In genomic region chr12:108381793-108382436, GRCh38 we compare ENCODE assay signal across 18 cellular contexts. TPM values are rescaled to one million over a fixed set of nuclear protein-coding genes. Genes with fewer than 3 reads are reported as not detected.
DNase-seq lines count a peak whose midpoint lies in the region; ATAC-seq and TF ChIP-seq lines count a peak whose summit lies in the region.
"Had no signal": no experiment of that assay in that cellular context is flagged by ENCODE, and none has a peak within 500 bp of the region (broad histone marks: within the 10 kb centered on the region; RNA-seq: fewer than 3 reads in every experiment).

No MANE protein-coding gene starts in this region.

- H3K27me3 Mint-ChIP-seq in GM23338 (ENCODE audit: insufficient read depth, low read depth, poor library complexity): no peaks in the 10 kb centered on the region

- no peak overlapping the region for H3K27ac Mint-ChIP-seq in GM23338
- H3K27ac Mint-ChIP-seq: activated CD4-positive, alpha-beta memory T cell treated with anti-CD3 and anti-CD28 coated beads for 36 hours had no signal

- no peak overlapping the region for H2AFZ ChIP-seq in GM23338

- H3K9me3 Mint-ChIP-seq in GM23338: peaks cover 25% of the 10 kb centered on the region

- no peaks in the 10 kb centered on the region for H3F3A ChIP-seq in GM23338 (replicated peaks; ENCODE audit: low read depth)

- H3K9me2 ChIP-seq in GM23338 (ENCODE audit: insufficient read depth): no peaks in the 10 kb centered on the region

- H3K36me3 Mint-ChIP-seq in GM23338 (ENCODE audit: low read depth): peaks cover 12% of the 10 kb centered on the region
- H3K36me3 Mint-ChIP-seq: activated CD4-positive, alpha-beta memory T cell treated with anti-CD3 and anti-CD28 coated beads for 36 hours; brain had no signal

- no peak overlapping the region for H3K4me3 Mint-ChIP-seq in GM23338
- H3K4me3 Mint-ChIP-seq: activated CD4-positive, alpha-beta memory T cell treated with anti-CD3 and anti-CD28 coated beads for 36 hours; CD4-positive, CD25-positive, alpha-beta regulatory T cell had no signal

- H3K4me1 Mint-ChIP-seq in GM23338: no peaks in the 10 kb centered on the region; the same call in 2 of the 3 replicates
- H3K4me1 Mint-ChIP-seq: CD4-positive, CD25-positive, alpha-beta regulatory T cell had no signal

- ATAC-seq in GM23338: peak; percentile 89
- no peak for ATAC-seq in stimulated activated naive CD8-positive, alpha-beta T cell treated with anti-CD3 and anti-CD28 coated beads, Interleukin-15, Interleukin-2, amounts not matched to agents 100 U/mL and 50 U/mL, for 24 hours
- no peak for ATAC-seq in GM21717 (IDR thresholded peaks at IDR 0.05; ENCODE audit: unreplicated experiment)
- ATAC-seq in GM18520 (IDR thresholded peaks at IDR 0.05; ENCODE audit: unreplicated experiment): no peak

- H4K20me1 ChIP-seq in GM23338 (replicated peaks; ENCODE audit: insufficient read depth): no peaks in the 10 kb centered on the region

- H3K27ac ChIP-seq in GM23338 (ENCODE audit: low read depth): no peak overlapping the region
- H3K27ac ChIP-seq: tibial artery had no signal

- H3K4me1 ChIP-seq in GM23338 (ENCODE audit: insufficient read depth): no peaks in the 10 kb centered on the region
- H3K4me1 ChIP-seq: tibial artery had no signal

- DNase-seq in GM23338 (ENCODE audit: low spot score) (peak; percentile 68), NB4 (ENCODE audit: low read depth) (peak; percentile 53), dermis blood vessel endothelial cell (peak; percentile 43), lung microvascular endothelial cell (ENCODE audit: low read depth in 2 of 2) (peak; percentile 11 to 53), NCI-H146 (lab: John Stamatoyannopoulos, UW) (no peak)
- no peak for DNase-seq in stimulated activated naive CD8-positive, alpha-beta T cell treated with anti-CD3 and anti-CD28 coated beads, Interleukin-15, Interleukin-2, amounts not matched to agents 100 U/mL and 50 U/mL, for 24 hours
- DNase-seq: activated CD4-positive, alpha-beta memory T cell treated with anti-CD3 and anti-CD28 coated beads for 36 hours; activated effector memory CD4-positive, alpha-beta T cell treated with Interleukin-2 at 50 U/mL for 16 hours; CD4-positive, CD25-positive, alpha-beta regulatory T cell; hippocampal formation; NCI-H2081; nucleus accumbens; tibial artery had no signal

- no peak overlapping the region for H3K4me2 ChIP-seq in GM23338

- H3K4me3 ChIP-seq in GM23338 (no peak overlapping the region), NB4 (ENCODE audit: low read depth, low read length) (no peak overlapping the region)
- H3K4me3 ChIP-seq: lung, tibial artery had no signal

- H3K79me2 ChIP-seq in GM23338 (replicated peaks; ENCODE audit: insufficient read depth): no peaks in the 10 kb centered on the region

- no peak for TF ChIP-seq CTCF in GM23338 (conservative IDR thresholded peaks at IDR 0.05; ENCODE audit: low read depth in 2 of 2)
- no peak for TF ChIP-seq CTCF in NB4 (IDR thresholded peaks at IDR 0.05; ENCODE audit: low read depth, low read length)

- no peaks in the 10 kb centered on the region for H3K27me3 ChIP-seq in GM23338 (ENCODE audit: insufficient read depth)
- H3K27me3 ChIP-seq: tibial artery had no signal

- TF ChIP-seq POLR2A in NB4 (IDR thresholded peaks at IDR 0.05; ENCODE audit: extremely low read depth, insufficient read length): no peak

- no peaks in the 10 kb centered on the region for H3K36me3 ChIP-seq in GM23338 (ENCODE audit: insufficient read depth)
- H3K36me3 ChIP-seq: tibial artery had no signal

TF ChIP-seq in GM23338, 12 proteins besides CTCF, POLR2A, EP300 and RAD21:
- TF ChIP-seq REST (IDR thresholded peaks at IDR 0.05; ENCODE audit: unreplicated experiment) (peak; percentile 83), JUNB (IDR thresholded peaks at IDR 0.05; ENCODE audit: unreplicated experiment) (no peak)

RNA-seq across cellular contexts. Expression of gene CMKLR1, which starts 42.8 kb away (rescaled TPM):
- 1.6 and 2.6 TPM in 2 replicates for total RNA-seq in GM23338 (2014; rRNA removed; shearing (Covaris generic))
- polyA plus RNA-seq in GM23338 (2016; fragmentation: Nextera tagmentation; extraction: Ambion mirVana): 0.40 and 0.71 TPM in 2 replicates
- 0.19 and 1.0 TPM in 2 replicates for total RNA-seq in dermis blood vessel endothelial cell
- under 0.01 TPM in 1 of 2 replicates, not detected in the other for total RNA-seq in lung microvascular endothelial cell
- total RNA-seq: activated CD4-positive, alpha-beta memory T cell treated with anti-CD3 and anti-CD28 coated beads for 36 hours; T-helper 2 cell treated with Interferon-gamma antibody and Interleukin-4, amounts not matched to agents 100 ng/mL and 5 ng/mL, for 36 hours had no signal

Comparison
In these comparisons a context has a peak if more than half of its experiments do, and no peak if none do; other contexts are left out.
1. DNase-seq: peak in GM23338 (single experiment), NB4 (single experiment), dermis blood vessel endothelial cell (single experiment) and lung microvascular endothelial cell (2 of 2); none in NCI-H146 (single experiment) and stimulated activated naive CD8-positive, alpha-beta T cell treated with anti-CD3 and anti-CD28 coated beads, Interleukin-15, Interleukin-2, amounts not matched to agents 100 U/mL and 50 U/mL, for 24 hours (single experiment).